Comparison of ENCODE assay signal across 1 cellular context in genomic region chrX:48911407-48912182, GRCh38.
A peak's percentile ranks its signal among the peaks of the same experiment; 100 is the strongest.
TF ChIP-seq lines count a peak whose summit lies in the region.

Gene SLC35A2, minus strand, starts transcription at chrX:48911646. Its CDS starts 10 bp downstream, at chrX:48911636.

TF ChIP-seq in K562, 482 proteins besides CTCF, POLR2A, EP300 and RAD21 (continued from another document and continues in another):
- TF ChIP-seq, protein P1, sequence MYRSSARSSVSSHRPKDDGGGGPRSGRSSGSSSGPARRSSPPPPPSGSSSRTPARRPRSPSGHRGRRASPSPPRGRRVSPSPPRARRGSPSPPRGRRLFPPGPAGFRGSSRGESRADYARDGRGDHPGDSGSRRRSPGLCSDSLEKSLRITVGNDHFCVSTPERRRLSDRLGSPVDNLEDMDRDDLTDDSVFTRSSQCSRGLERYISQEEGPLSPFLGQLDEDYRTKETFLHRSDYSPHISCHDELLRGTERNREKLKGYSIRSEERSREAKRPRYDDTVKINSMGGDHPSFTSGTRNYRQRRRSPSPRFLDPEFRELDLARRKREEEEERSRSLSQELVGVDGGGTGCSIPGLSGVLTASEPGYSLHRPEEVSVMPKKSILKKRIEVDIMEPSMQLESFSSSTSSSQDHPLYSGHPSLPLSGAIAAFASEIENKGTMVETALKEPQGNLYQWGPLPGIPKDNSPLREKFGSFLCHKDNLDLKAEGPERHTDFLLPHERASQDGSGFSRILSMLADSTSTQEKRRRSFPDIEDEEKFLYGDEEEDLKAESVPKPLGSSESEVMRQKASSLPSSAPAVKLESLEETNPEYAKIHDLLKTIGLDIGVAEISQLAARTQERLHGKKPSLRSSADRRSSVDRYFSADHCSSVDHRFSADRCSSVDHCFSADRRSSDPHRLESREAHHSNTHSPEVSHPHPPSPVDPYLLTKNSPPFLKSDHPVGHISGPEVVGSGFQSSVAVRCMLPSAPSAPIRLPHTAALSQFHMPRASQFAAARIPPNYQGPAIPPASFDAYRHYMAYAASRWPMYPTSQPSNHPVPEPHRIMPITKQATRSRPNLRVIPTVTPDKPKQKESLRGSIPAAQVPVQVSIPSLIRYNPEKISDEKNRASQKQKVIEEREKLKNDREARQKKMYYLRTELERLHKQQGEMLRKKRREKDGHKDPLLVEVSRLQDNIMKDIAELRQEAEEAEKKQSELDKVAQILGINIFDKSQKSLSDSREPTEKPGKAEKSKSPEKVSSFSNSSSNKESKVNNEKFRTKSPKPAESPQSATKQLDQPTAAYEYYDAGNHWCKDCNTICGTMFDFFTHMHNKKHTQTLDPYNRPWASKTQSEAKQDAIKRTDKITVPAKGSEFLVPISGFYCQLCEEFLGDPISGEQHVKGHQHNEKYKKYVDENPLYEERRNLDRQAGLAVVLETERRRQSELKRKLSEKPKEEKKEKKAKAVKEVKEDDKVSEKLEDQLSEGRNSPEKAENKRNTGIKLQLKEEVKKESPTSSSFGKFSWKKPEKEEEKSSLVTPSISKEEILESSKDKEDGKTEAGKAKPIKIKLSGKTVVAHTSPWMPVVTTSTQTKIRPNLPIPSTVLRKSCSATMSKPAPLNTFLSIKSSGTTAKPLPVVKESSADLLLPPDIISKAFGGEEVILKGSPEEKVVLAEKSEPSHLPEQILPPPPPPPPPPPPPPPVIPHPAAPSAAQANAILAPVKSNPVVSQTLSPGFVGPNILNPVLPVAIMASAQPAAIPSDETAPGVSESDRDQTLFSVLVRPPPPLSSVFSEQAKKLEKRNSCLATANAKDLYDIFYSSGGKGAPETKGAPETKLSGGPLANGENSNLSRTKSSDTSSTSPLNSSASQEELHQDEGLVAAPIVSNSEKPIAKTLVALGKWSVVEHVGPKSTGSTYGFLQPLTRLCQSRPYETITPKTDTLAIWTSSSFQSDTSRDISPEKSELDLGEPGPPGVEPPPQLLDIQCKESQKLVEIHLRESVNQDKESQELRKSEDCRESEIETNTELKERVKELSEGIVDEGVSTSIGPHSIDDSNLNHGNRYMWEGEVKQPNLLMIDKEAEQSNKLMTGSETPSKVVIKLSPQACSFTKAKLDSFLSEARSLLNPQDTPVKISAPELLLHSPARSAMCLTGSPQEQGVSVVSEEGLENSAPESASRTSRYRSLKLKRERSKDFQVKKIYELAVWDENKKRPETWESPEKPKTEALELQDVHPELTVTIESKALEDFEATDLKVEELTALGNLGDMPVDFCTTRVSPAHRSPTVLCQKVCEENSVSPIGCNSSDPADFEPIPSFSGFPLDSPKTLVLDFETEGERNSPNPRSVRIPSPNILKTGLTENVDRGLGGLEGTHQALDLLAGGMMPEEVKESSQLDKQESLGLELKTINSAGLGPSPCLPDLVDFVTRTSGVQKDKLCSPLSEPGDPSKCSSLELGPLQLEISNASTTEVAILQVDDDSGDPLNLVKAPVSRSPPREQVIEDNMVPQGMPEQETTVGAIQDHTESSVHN (IDR thresholded peaks at IDR 0.05; ENCODE audit: borderline replicate concordance in 1 of 2, low read depth in 1 of 2), result 0 out of 4 replicates have a peak, but pooled peaks of 1 of the 2 experiments have one; percentile 37
- TF ChIP-seq GABPB1 (CRISPR knock-in tag; IDR thresholded peaks at IDR 0.05) (peak; percentile 96), POLR2AphosphoS2 (IDR thresholded peaks at IDR 0.05; ENCODE audit: low read length) (peak; percentile 99), CTBP1 (IDR thresholded peaks at IDR 0.05; ENCODE audit: borderline replicate concordance) (peak; percentile 72), MYBL2 (IDR thresholded peaks at IDR 0.05; ENCODE audit: low read depth) (no peak), MYBL2 (CRISPR knock-in tag; IDR thresholded peaks at IDR 0.05; ENCODE audit: borderline replicate concordance) (no peak), HMGN3 (IDR thresholded peaks at IDR 0.05; ENCODE audit: borderline replicate concordance, extremely low read depth, insufficient read length, low read depth, low read length) (peak; percentile 40), PTTG1 (tag; IDR thresholded peaks at IDR 0.05; ENCODE audit: low read depth) (no peak), CAMTA2 (CRISPR knock-in tag; conservative IDR thresholded peaks at IDR 0.05) (peak; percentile 93; the same call in 1 of the 2 replicates), NFRKB (IDR thresholded peaks at IDR 0.05; ENCODE audit: low read depth) (peak; percentile 45; the same call in 1 of the 2 replicates), REST (CRISPR knock-in tag; IDR thresholded peaks at IDR 0.05; ENCODE audit: low read depth) (peak; percentile 86; the same call in 1 of the 2 replicates), MAZ (CRISPR knock-in tag; conservative IDR thresholded peaks at IDR 0.05 in 1 of 2, IDR thresholded peaks at IDR 0.05 in 1 of 2) (0 out of 4 replicates have a peak, but pooled peaks of 1 of the 2 experiments have one; percentile 39), ETV1 (tag; conservative IDR thresholded peaks at IDR 0.05; ENCODE audit: low read depth) (peak; percentile 69; the same call in 1 of the 2 replicates), GTF2B (IDR thresholded peaks at IDR 0.05; ENCODE audit: extremely low read depth, insufficient read length) (no peak), CHD1 (IDR thresholded peaks at IDR 0.05; ENCODE audit: low read length) (no peak), GTF3C2 (IDR thresholded peaks at IDR 0.05; ENCODE audit: borderline replicate concordance, extremely low read depth, insufficient read length) (no peak), POLR2G (IDR thresholded peaks at IDR 0.05; ENCODE audit: low read depth, low read length) (peak; percentile 97), ZNF780A (CRISPR knock-in tag; IDR thresholded peaks at IDR 0.05) (peak; percentile 79), FOXK2 (conservative IDR thresholded peaks at IDR 0.05 in 1 of 2, IDR thresholded peaks at IDR 0.05 in 1 of 2; ENCODE audit: low read depth in 2 of 2) (0 out of 4 replicates have a peak, but pooled peaks have one; percentile 27 to 56), ZNF696 (CRISPR knock-in tag; conservative IDR thresholded peaks at IDR 0.05) (no peak), RHOXF2B (CRISPR knock-in tag; conservative IDR thresholded peaks at IDR 0.05) (peak; percentile 91), NFYB (IDR thresholded peaks at IDR 0.05; ENCODE audit: extremely low read depth, insufficient read length) (peak; percentile 18), ID3 (CRISPR knock-in tag; IDR thresholded peaks at IDR 0.05) (no peak), ID3 (tag; IDR thresholded peaks at IDR 0.05) (peak; percentile 24; the same call in 1 of the 2 replicates), DNMT1 (IDR thresholded peaks at IDR 0.05) (no peak; the same call in 1 of the 2 replicates), ZBTB1 (CRISPR knock-in tag; IDR thresholded peaks at IDR 0.05; ENCODE audit: borderline replicate concordance, low read depth) (peak; percentile 96)
- TF ChIP-seq, protein P2, sequence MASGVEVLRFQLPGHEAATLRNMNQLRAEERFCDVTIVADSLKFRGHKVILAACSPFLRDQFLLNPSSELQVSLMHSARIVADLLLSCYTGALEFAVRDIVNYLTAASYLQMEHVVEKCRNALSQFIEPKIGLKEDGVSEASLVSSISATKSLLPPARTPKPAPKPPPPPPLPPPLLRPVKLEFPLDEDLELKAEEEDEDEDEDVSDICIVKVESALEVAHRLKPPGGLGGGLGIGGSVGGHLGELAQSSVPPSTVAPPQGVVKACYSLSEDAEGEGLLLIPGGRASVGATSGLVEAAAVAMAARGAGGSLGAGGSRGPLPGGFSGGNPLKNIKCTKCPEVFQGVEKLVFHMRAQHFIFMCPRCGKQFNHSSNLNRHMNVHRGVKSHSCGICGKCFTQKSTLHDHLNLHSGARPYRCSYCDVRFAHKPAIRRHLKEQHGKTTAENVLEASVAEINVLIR (CRISPR knock-in tag; IDR thresholded peaks at IDR 0.05), result peak; percentile 64; the same call in 1 of the 2 replicates
- TF ChIP-seq, protein P3, sequence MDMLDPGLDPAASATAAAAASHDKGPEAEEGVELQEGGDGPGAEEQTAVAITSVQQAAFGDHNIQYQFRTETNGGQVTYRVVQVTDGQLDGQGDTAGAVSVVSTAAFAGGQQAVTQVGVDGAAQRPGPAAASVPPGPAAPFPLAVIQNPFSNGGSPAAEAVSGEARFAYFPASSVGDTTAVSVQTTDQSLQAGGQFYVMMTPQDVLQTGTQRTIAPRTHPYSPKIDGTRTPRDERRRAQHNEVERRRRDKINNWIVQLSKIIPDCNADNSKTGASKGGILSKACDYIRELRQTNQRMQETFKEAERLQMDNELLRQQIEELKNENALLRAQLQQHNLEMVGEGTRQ (CRISPR knock-in tag; IDR thresholded peaks at IDR 0.05), result 0 out of 2 replicates have a peak, but pooled peaks have one; percentile 15
- TF ChIP-seq, protein P4, sequence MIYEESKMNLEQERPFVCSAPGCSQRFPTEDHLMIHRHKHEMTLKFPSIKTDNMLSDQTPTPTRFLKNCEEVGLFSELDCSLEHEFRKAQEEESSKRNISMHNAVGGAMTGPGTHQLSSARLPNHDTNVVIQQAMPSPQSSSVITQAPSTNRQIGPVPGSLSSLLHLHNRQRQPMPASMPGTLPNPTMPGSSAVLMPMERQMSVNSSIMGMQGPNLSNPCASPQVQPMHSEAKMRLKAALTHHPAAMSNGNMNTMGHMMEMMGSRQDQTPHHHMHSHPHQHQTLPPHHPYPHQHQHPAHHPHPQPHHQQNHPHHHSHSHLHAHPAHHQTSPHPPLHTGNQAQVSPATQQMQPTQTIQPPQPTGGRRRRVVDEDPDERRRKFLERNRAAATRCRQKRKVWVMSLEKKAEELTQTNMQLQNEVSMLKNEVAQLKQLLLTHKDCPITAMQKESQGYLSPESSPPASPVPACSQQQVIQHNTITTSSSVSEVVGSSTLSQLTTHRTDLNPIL (CRISPR knock-in tag; IDR thresholded peaks at IDR 0.05), result peak; percentile 81
- TF ChIP-seq, protein P5, sequence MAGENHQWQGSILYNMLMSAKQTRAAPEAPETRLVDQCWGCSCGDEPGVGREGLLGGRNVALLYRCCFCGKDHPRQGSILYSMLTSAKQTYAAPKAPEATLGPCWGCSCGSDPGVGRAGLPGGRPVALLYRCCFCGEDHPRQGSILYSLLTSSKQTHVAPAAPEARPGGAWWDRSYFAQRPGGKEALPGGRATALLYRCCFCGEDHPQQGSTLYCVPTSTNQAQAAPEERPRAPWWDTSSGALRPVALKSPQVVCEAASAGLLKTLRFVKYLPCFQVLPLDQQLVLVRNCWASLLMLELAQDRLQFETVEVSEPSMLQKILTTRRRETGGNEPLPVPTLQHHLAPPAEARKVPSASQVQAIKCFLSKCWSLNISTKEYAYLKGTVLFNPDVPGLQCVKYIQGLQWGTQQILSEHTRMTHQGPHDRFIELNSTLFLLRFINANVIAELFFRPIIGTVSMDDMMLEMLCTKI (IDR thresholded peaks at IDR 0.05; ENCODE audit: partially characterized antibody), result no peak
- TF ChIP-seq, protein P6, sequence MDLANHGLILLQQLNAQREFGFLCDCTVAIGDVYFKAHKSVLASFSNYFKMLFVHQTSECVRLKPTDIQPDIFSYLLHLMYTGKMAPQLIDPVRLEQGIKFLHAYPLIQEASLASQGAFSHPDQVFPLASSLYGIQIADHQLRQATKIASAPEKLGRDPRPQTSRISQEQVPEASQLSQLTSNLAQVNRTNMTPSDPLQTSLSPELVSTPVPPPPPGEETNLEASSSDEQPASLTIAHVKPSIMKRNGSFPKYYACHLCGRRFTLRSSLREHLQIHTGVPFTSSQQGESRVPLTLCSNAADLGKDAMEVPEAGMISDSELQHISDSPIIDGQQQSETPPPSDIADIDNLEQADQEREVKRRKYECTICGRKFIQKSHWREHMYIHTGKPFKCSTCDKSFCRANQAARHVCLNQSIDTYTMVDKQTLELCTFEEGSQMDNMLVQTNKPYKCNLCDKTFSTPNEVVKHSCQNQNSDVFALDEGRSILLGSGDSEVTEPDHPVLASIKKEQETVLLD (IDR thresholded peaks at IDR 0.05), result peak; percentile 4; the same call in 1 of the 2 replicates
